In the genomic region with DNA sequence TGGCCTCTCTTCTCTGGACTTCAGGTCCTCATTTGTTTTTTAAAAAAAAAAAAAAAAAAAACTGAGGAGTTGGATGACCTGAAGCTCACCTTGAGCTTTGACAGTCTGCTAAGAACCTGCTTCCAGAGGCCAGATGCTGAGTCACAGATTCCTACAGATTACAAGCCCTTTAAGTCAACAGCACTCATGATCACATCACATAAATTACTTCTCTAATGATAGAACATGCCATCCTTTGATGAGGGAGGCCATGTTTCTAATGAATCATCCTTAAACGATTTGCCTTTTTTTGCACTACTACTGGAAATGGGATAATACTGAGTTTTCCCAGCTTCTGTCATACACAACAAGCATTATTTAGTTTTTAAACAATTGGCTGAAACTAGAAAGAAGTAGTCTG, we compare ENCODE assay signal across 13 cellular contexts. TPM values are rescaled to one million over a fixed set of nuclear protein-coding genes. Genes with fewer than 3 reads are reported as not detected.
DNase-seq lines count a peak whose midpoint lies in the region; FAIRE-seq and TF ChIP-seq lines count a peak whose summit lies in the region.
"Had no signal": no experiment of that assay in that cellular context is flagged by ENCODE, and none has a peak within 500 bp of the region (broad histone marks: within the 10 kb centered on the region; RNA-seq: fewer than 3 reads in every experiment).

No MANE protein-coding gene starts in this region.

- H3K79me2 ChIP-seq in keratinocyte (ENCODE audit: control insufficient read depth, insufficient read depth, low read length), result no peaks in the 10 kb centered on the region

- DNase-seq in AG08395 (ENCODE audit: low spot score) (peak; percentile 24), HK-2 (ENCODE audit: unreplicated experiment) (peak; percentile 0), WERI-Rb-1 (peak; percentile 47), keratinocyte (ENCODE audit: low read depth, low spot score) (peak; percentile 55), cerebellum (ENCODE audit: low spot score) (no peak), UCSD-AML1 (lab: John Stamatoyannopoulos, UW; ENCODE audit: unreplicated experiment) (no peak), putamen (ENCODE audit: low spot score) (no peak), BE2C (no peak)
- DNase-seq: activated CD4-positive, alpha-beta T cell treated with anti-CD3 and anti-CD28 coated beads for 36 hours; amniotic stem cell; CD4-positive, alpha-beta T cell; NCI-H2107 had no signal

- dilution Hi-C loops in keratinocyte (cut with MboI; ENCODE audit: extremely low pct_ligation_motif_present, low sequenced_read_pairs), result no loop called here

- H4K20me1 ChIP-seq in keratinocyte (ENCODE audit: control insufficient read depth, extremely low read depth, insufficient read depth, low read length), result no peaks in the 10 kb centered on the region

- TF ChIP-seq CTCF in WERI-Rb-1 (IDR thresholded peaks at IDR 0.05; ENCODE audit: low read depth, low read length) (no peak), keratinocyte (optimal IDR thresholded peaks at IDR 0.05 in 1 of 3, IDR thresholded peaks at IDR 0.05 in 1 of 3, conservative IDR thresholded peaks at IDR 0.05 in 1 of 3; ENCODE audit: extremely low read depth in 1 of 3, insufficient read depth in 2 of 3, low read length in 3 of 3) (no peak), BE2C (IDR thresholded peaks at IDR 0.05; ENCODE audit: low read depth, low read length) (no peak)

- H3K27ac ChIP-seq in WERI-Rb-1 (no peak overlapping the region), keratinocyte (ENCODE audit: control insufficient read depth, insufficient read depth, low read length) (no peak overlapping the region)
- H3K27ac ChIP-seq: thyroid gland had no signal

- peak overlapping the region; percentile 25 for H3K4me2 ChIP-seq in keratinocyte (ENCODE audit: control insufficient read depth, extremely low read depth, insufficient read depth, low read depth, low read length)

- no peaks in the 10 kb centered on the region for H3K9me3 ChIP-seq in WERI-Rb-1 (ENCODE audit: severe bottlenecking)
- H3K9me3 ChIP-seq in keratinocyte (ENCODE audit: control insufficient read depth, low read depth, low read length), result no peaks in the 10 kb centered on the region
- no peaks in the 10 kb centered on the region for H3K9me3 ChIP-seq in BE2C
- H3K9me3 ChIP-seq: thyroid gland had no signal

- H2AFZ ChIP-seq in keratinocyte (ENCODE audit: control insufficient read depth, low read length), result no peak overlapping the region

- H3K27me3 ChIP-seq in WERI-Rb-1 (ENCODE audit: insufficient read depth, low read depth, severe bottlenecking) (no peaks in the 10 kb centered on the region), keratinocyte (ENCODE audit: control insufficient read depth, extremely low read depth, insufficient read depth, low read length) (no peaks in the 10 kb centered on the region), BE2C (no peaks in the 10 kb centered on the region)
- H3K27me3 ChIP-seq: thyroid gland had no signal

- no peaks in the 10 kb centered on the region for H3K9me1 ChIP-seq in keratinocyte (ENCODE audit: control insufficient read depth, extremely low read depth, insufficient read depth, low read length)

- no peak overlapping the region for H3K9ac ChIP-seq in keratinocyte (ENCODE audit: control insufficient read depth, extremely low read depth, insufficient read depth, low read length)

- no peak overlapping the region for H3K4me3 ChIP-seq in WERI-Rb-1 (ENCODE audit: low read depth, low read length)
- H3K4me3 ChIP-seq in keratinocyte (ENCODE audit: control insufficient read depth in 2 of 3, extremely low read depth in 1 of 3, insufficient read depth in 2 of 3, low read depth in 1 of 3, low read length in 3 of 3), result no peak overlapping the region
- H3K4me3 ChIP-seq in BE2C (ENCODE audit: low read depth, low read length), result no peak overlapping the region
- H3K4me3 ChIP-seq: thyroid gland had no signal

- peak; percentile 96 for FAIRE-seq in keratinocyte (lab: Jason Lieb, UNC)

- H3K36me3 ChIP-seq in WERI-Rb-1 (no peaks in the 10 kb centered on the region), keratinocyte (ENCODE audit: control insufficient read depth in 2 of 2, extremely low read depth in 1 of 2, insufficient read depth in 2 of 2, low read length in 2 of 2) (no peaks in the 10 kb centered on the region), BE2C (no peaks in the 10 kb centered on the region)
- H3K36me3 ChIP-seq: thyroid gland had no signal

- H3K4me1 ChIP-seq in keratinocyte (ENCODE audit: control insufficient read depth, extremely low read depth, insufficient read depth, low read length) (peaks cover 18% of the 10 kb centered on the region), BE2C (peaks cover 10% of the 10 kb centered on the region; the same call in 1 of the 2 replicates)
- H3K4me1 ChIP-seq: thyroid gland had no signal

RNA-seq across cellular contexts. Expression of a gene that starts 34.2 kb away (rescaled TPM):
- 0.55 to 1.5 TPM (median 0.76 TPM) in 3 replicates for polyA plus RNA-seq in keratinocyte
- not detected for polyA plus RNA-seq in keratinocyte (2011; ENCODE audit: low read depth)
- polyA plus RNA-seq in keratinocyte (2011; cell fraction: cytosol; rRNA removed), result 0.52 and 0.80 TPM in 2 replicates
- polyA plus RNA-seq in keratinocyte (2011; cell fraction: nucleus; rRNA removed), result 0.45 and 0.73 TPM in 2 replicates
- polyA plus RNA-seq in keratinocyte (2012; ENCODE audit: low replicate concordance), result 0.18 and 0.61 TPM in 2 replicates
- 0.61 to 0.66 TPM in 2 of 3 replicates, not detected in the other for polyA minus RNA-seq in keratinocyte
- not detected for polyA minus RNA-seq in keratinocyte (2011; cell fraction: cytosol; rRNA and poly(A)+ RNA removed)
- not detected in 2 replicates for polyA minus RNA-seq in keratinocyte (2011; cell fraction: nucleus; rRNA and poly(A)+ RNA removed)
- 0.18 TPM for total RNA-seq in cerebellum
- not detected for polyA plus RNA-seq in BE2C (2012; ENCODE audit: insufficient read depth, insufficient read length, low read depth)
- total RNA-seq: activated CD4-positive, alpha-beta T cell treated with anti-CD3 and anti-CD28 coated beads for 36 hours; CD4-positive, alpha-beta T cell had no signal

RNA-seq across cellular contexts. Expression of a gene that starts 55.8 kb away (rescaled TPM):
- 0.10 TPM in 1 of 3 replicates, not detected in the others for polyA plus RNA-seq in keratinocyte
- not detected for polyA plus RNA-seq in keratinocyte (2011; ENCODE audit: low read depth)
- not detected in 2 replicates for polyA plus RNA-seq in keratinocyte (2011; cell fraction: cytosol; rRNA removed)
- polyA plus RNA-seq in keratinocyte (2011; cell fraction: nucleus; rRNA removed), result not detected in 2 replicates
- not detected in 2 replicates for polyA plus RNA-seq in keratinocyte (2012; ENCODE audit: low replicate concordance)
- not detected in 3 replicates for polyA minus RNA-seq in keratinocyte
- not detected for polyA minus RNA-seq in keratinocyte (2011; cell fraction: cytosol; rRNA and poly(A)+ RNA removed)
- not detected in 2 replicates for polyA minus RNA-seq in keratinocyte (2011; cell fraction: nucleus; rRNA and poly(A)+ RNA removed)
- total RNA-seq in cerebellum, result not detected
- 0.74 TPM for polyA plus RNA-seq in BE2C (2012; ENCODE audit: insufficient read depth, insufficient read length, low read depth)
- total RNA-seq: CD4-positive, alpha-beta T cell; thyroid gland had no signal

Comparison
In these comparisons a context has a peak if more than half of its experiments do, and no peak if none do; other contexts are left out.
1. DNase-seq: peak in AG08395 (single experiment), HK-2 (single experiment), WERI-Rb-1 (single experiment) and keratinocyte (single experiment); none in cerebellum (single experiment), UCSD-AML1 (single experiment), putamen (single experiment) and BE2C (single experiment).